ENCODE assay signal across 8 cellular contexts in genomic region chr15:83106994-83107840, GRCh38. TPM values are rescaled to one million over a fixed set of nuclear protein-coding genes. Genes with fewer than 3 reads are reported as not detected.
DNase-seq lines count a peak whose midpoint lies in the region; ATAC-seq and TF ChIP-seq lines count a peak whose summit lies in the region.

TSS of gene TM6SF1 (plus strand) at chr15:83107645. CDS start at chr15:83107681, 36 bp downstream.

- DNase-seq in ELF-1 (ENCODE audit: low read depth, low spot score) (peak; percentile 15), HFF-Myc (ENCODE audit: extremely low read depth, low read depth) (no peak), fibroblast of pulmonary artery (ENCODE audit: low read depth) (no peak), neural crest cell (ENCODE audit: low read depth, low spot score) (peak; percentile 16), DMS153 (lab: John Stamatoyannopoulos, UW) (no peak), AG08395 (ENCODE audit: low spot score) (no peak)
- DNase-seq in activated CD8-positive, alpha-beta T cell treated with anti-CD3 and anti-CD28 coated beads, Interleukin-2, amount 10 ng/mL, durations not matched to agents 7 days and 5 days, result peak; percentile 55

- peak within 1 kb of the TSS; percentile 38 for H3K4me3 ChIP-seq in HFF-Myc (replicated peaks; ENCODE audit: low read depth, low read length)
- peak within 1 kb of the TSS; percentile 59 for H3K4me3 ChIP-seq in fibroblast of pulmonary artery (replicated peaks; ENCODE audit: low read depth, low read length)

- no peaks in the 10 kb centered on the region for H3K9me3 Mint-ChIP-seq in activated CD8-positive, alpha-beta T cell treated with anti-CD3 and anti-CD28 coated beads, Interleukin-2, amount 10 ng/mL, durations not matched to agents 7 days and 5 days (ENCODE audit: insufficient read depth)
- peaks cover 5% of the 10 kb centered on the region for H3K9me3 Mint-ChIP-seq in neural crest cell

- POLR2A ChIA-PET in activated CD8-positive, alpha-beta T cell treated with anti-CD3 and anti-CD28 coated beads, Interleukin-2, amount 10 ng/mL, durations not matched to agents 7 days and 5 days (lab: Charles Lee), result interaction anchor here (0.5 to 1.8 kb wide), 5 partner anchors 40 to 96 kb away, joined by 3 to 8 read pairs (median 3); partner anchors contain the start of gene BTBD1

- TF ChIP-seq CTCF in HFF-Myc (IDR thresholded peaks at IDR 0.05; ENCODE audit: low read depth, low read length, missing control alignments) (no peak), fibroblast of pulmonary artery (IDR thresholded peaks at IDR 0.05; ENCODE audit: low read length, missing control alignments) (no peak), neural crest cell (conservative IDR thresholded peaks at IDR 0.05) (no peak)

- peaks cover 35% of the 10 kb centered on the region for H3K4me1 Mint-ChIP-seq in activated CD8-positive, alpha-beta T cell treated with anti-CD3 and anti-CD28 coated beads, Interleukin-2, amount 10 ng/mL, durations not matched to agents 7 days and 5 days (ENCODE audit: low read depth)
- peaks cover 10% of the 10 kb centered on the region for H3K4me1 Mint-ChIP-seq in neural crest cell

- peaks cover 26% of the 10 kb centered on the region for H3K36me3 Mint-ChIP-seq in activated CD8-positive, alpha-beta T cell treated with anti-CD3 and anti-CD28 coated beads, Interleukin-2, amount 10 ng/mL, durations not matched to agents 7 days and 5 days (ENCODE audit: low read depth)
- H3K36me3 Mint-ChIP-seq in neural crest cell (ENCODE audit: low read depth), result peaks cover 5% of the 10 kb centered on the region

- H3K4me3 Mint-ChIP-seq in activated CD8-positive, alpha-beta T cell treated with anti-CD3 and anti-CD28 coated beads, Interleukin-2, amount 10 ng/mL, durations not matched to agents 7 days and 5 days, result peak within 1 kb of the TSS; percentile 96
- H3K4me3 Mint-ChIP-seq in neural crest cell, result peak within 1 kb of the TSS; percentile 80

- peak; percentile 74 for ATAC-seq in activated CD8-positive, alpha-beta T cell treated with anti-CD3 and anti-CD28 coated beads, Interleukin-2, amount 10 ng/mL, durations not matched to agents 7 days and 5 days
- ATAC-seq in GM21515 (IDR thresholded peaks at IDR 0.05; ENCODE audit: unreplicated experiment), result no peak

- peak within 1 kb of the TSS; percentile 94 for H3K27ac Mint-ChIP-seq in activated CD8-positive, alpha-beta T cell treated with anti-CD3 and anti-CD28 coated beads, Interleukin-2, amount 10 ng/mL, durations not matched to agents 7 days and 5 days
- no peak within 1 kb of the TSS for H3K27ac Mint-ChIP-seq in neural crest cell (ENCODE audit: unreplicated experiment)

- CTCF ChIA-PET in activated CD8-positive, alpha-beta T cell treated with anti-CD3 and anti-CD28 coated beads, Interleukin-2, amount 10 ng/mL, durations not matched to agents 7 days and 5 days (lab: Charles Lee), result interaction anchor here (1.5 kb wide), 1 partner anchor 10 kb away, joined by 3 read pairs; no protein-coding TSS in a partner anchor

- H3K27me3 Mint-ChIP-seq in activated CD8-positive, alpha-beta T cell treated with anti-CD3 and anti-CD28 coated beads, Interleukin-2, amount 10 ng/mL, durations not matched to agents 7 days and 5 days (ENCODE audit: low read depth), result peaks cover 13% of the 10 kb centered on the region
- peaks cover 69% of the 10 kb centered on the region for H3K27me3 Mint-ChIP-seq in neural crest cell (ENCODE audit: low read depth)

RNA-seq across cellular contexts. Expression of gene TM6SF1, which starts in this region (rescaled TPM):
- 10 to 100 TPM; 18.2 to 22.1 TPM for total RNA-seq in activated CD8-positive, alpha-beta T cell treated with anti-CD3 and anti-CD28 coated beads, Interleukin-2, amount 10 ng/mL, durations not matched to agents 7 days and 5 days
- 0.16 and 0.25 TPM in 2 replicates for total RNA-seq in neural crest cell

Comparison
In these comparisons a context has a peak if more than half of its experiments do, and no peak if none do; other contexts are left out.
1. RNA of gene TM6SF1 (total RNA-seq): 18.2 to 22.1 TPM in activated CD8-positive, alpha-beta T cell treated with anti-CD3 and anti-CD28 coated beads, Interleukin-2, amount 10 ng/mL, durations not matched to agents 7 days and 5 days; 0.16 to 0.25 TPM in neural crest cell; every median in the first group is over 10 times any median in the second.
2. Peak in DNase-seq in neural crest cell; RNA of the gene not detected or under 1 TPM.
3. DNase-seq: peak in ELF-1 (single experiment) and activated CD8-positive, alpha-beta T cell treated with anti-CD3 and anti-CD28 coated beads, Interleukin-2, amount 10 ng/mL, durations not matched to agents 7 days and 5 days (single experiment); none in HFF-Myc (single experiment), fibroblast of pulmonary artery (single experiment), DMS153 (single experiment) and AG08395 (single experiment).